Comparison of ENCODE assay signal across 8 cellular contexts in the genomic region with DNA sequence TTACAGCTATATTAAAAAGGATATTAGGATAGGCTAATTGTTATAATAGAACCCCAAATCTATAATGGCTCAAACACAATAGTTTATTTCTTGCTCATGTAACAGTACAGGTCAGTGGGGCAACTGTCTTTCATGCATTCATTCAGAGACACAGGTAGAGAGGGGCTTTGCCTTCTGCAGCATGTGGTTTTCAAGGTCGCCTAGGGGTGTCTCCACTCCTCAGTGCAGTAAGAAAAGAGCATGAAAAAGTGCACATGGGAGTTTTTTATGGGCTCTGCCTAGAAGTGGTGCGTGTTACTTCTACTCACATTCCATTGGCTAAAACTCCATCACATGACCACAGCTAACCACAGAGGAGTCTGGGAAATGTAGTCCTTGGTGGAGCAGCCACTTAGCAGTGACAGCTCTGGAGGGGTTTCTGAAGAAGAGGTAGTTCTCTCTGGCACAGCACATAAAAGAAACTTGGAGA. TPM values are rescaled to one million over a fixed set of nuclear protein-coding genes. Genes with fewer than 3 reads are reported as not detected.
DNase-seq lines count a peak whose midpoint lies in the region; ATAC-seq and TF ChIP-seq lines count a peak whose summit lies in the region.

No MANE protein-coding gene starts in this region.

- no peaks in the 10 kb centered on the region for H3K27me3 ChIP-seq in liver (ENCODE audit: control insufficient read depth in 4 of 4, insufficient read depth in 4 of 4, low read length in 3 of 4)

- H3K36me3 Mint-ChIP-seq in chondrocyte (ENCODE audit: low read depth): peaks cover 9% of the 10 kb centered on the region

- peaks cover 54% of the 10 kb centered on the region for H3K4me1 Mint-ChIP-seq in chondrocyte (ENCODE audit: low read depth)

- no peaks in the 10 kb centered on the region for H3K9me3 Mint-ChIP-seq in chondrocyte (ENCODE audit: low read depth)

- 30% methylated on average over 2 of the region's 2 CpGs for WGBS in liver

- ATAC-seq in GM18505 (IDR thresholded peaks at IDR 0.05; ENCODE audit: unreplicated experiment) (peak; percentile 85), HG02938 (IDR thresholded peaks at IDR 0.05; ENCODE audit: unreplicated experiment) (peak; percentile 90)

- TF ChIP-seq CTCF in VCaP (conservative IDR thresholded peaks at IDR 0.05): no peak
- TF ChIP-seq CTCF in chondrocyte (IDR thresholded peaks at IDR 0.05): peak; percentile 59
- peak; percentile 36 for TF ChIP-seq CTCF in liver (IDR thresholded peaks at IDR 0.05; ENCODE audit: low read depth, low read length, missing input control)

- TF ChIP-seq RAD21 in liver (IDR thresholded peaks at IDR 0.05): peak; percentile 61 to 77

- H3K36me3 ChIP-seq in liver (ENCODE audit: control insufficient read depth in 4 of 4, insufficient read depth in 3 of 4, low read depth in 1 of 4, low read length in 3 of 4): no peaks in the 10 kb centered on the region

- H3K27me3 Mint-ChIP-seq in chondrocyte (ENCODE audit: low read depth): no peaks in the 10 kb centered on the region

- no peaks in the 10 kb centered on the region for H3K9me3 ChIP-seq in liver (ENCODE audit: control insufficient read depth in 4 of 4, low read length in 3 of 4)

- H3K4me3 ChIP-seq in liver (ENCODE audit: low read depth in 1 of 3, low read length in 3 of 3): no peak overlapping the region

- peak; percentile 60 for DNase-seq in ACHN
- DNase-seq in NCI-H1930 (lab: John Stamatoyannopoulos, UW): peak; percentile 25 to 42
- DNase-seq in chondrocyte (ENCODE audit: low spot score): no peak
- DNase-seq in stimulated activated CD8-positive, alpha-beta memory T cell treated with anti-CD3 and anti-CD28 coated beads, Interleukin-12 subunit alpha, Interleukin-12 subunit beta, amount 100 ng/mL, for 24 hours (ENCODE audit: extremely low read depth): peak; percentile 21

- peak overlapping the region; percentile 100 for H3K27ac Mint-ChIP-seq in chondrocyte (ENCODE audit: unreplicated experiment)

- in situ Hi-C loops in ACHN (cut with HindIII; ENCODE audit: low pct_ligation_motif_present, low pct_unique_long_range_greater_than_20kb, low sequenced_read_pairs): no loop called here

- H3K27ac ChIP-seq in VCaP (peak overlapping the region; percentile 58), liver (ENCODE audit: low read depth in 1 of 2, low read length in 2 of 2) (no peak overlapping the region)

- H3K9ac ChIP-seq in liver (ENCODE audit: low read depth in 1 of 2, low read length in 2 of 2): no peak overlapping the region

- no peak for TF ChIP-seq POLR2A in GM18505 (IDR thresholded peaks at IDR 0.05; ENCODE audit: borderline replicate concordance, extremely low read depth, insufficient read depth, insufficient read length)

- H3K4me3 Mint-ChIP-seq in chondrocyte (ENCODE audit: unreplicated experiment): peak overlapping the region; percentile 79

- H3K4me1 ChIP-seq in liver (ENCODE audit: control insufficient read depth in 4 of 4, insufficient read depth in 4 of 4, low read length in 3 of 4): peaks cover 0 to 3% (median 0%) of the 10 kb centered on the region in 4 donors

TF ChIP-seq in liver, 16 proteins besides CTCF, POLR2A, EP300 and RAD21:
- TF ChIP-seq JUND (IDR thresholded peaks at IDR 0.05) (no peak), YY1 (IDR thresholded peaks at IDR 0.05) (no peak), FOXA2 (IDR thresholded peaks at IDR 0.05) (no peak), SP1 (IDR thresholded peaks at IDR 0.05) (peak; percentile 15)
- TF ChIP-seq, protein P1, sequence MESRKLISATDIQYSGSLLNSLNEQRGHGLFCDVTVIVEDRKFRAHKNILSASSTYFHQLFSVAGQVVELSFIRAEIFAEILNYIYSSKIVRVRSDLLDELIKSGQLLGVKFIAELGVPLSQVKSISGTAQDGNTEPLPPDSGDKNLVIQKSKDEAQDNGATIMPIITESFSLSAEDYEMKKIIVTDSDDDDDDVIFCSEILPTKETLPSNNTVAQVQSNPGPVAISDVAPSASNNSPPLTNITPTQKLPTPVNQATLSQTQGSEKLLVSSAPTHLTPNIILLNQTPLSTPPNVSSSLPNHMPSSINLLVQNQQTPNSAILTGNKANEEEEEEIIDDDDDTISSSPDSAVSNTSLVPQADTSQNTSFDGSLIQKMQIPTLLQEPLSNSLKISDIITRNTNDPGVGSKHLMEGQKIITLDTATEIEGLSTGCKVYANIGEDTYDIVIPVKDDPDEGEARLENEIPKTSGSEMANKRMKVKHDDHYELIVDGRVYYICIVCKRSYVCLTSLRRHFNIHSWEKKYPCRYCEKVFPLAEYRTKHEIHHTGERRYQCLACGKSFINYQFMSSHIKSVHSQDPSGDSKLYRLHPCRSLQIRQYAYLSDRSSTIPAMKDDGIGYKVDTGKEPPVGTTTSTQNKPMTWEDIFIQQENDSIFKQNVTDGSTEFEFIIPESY (IDR thresholded peaks at IDR 0.05): no peak
- TF ChIP-seq, protein P2, sequence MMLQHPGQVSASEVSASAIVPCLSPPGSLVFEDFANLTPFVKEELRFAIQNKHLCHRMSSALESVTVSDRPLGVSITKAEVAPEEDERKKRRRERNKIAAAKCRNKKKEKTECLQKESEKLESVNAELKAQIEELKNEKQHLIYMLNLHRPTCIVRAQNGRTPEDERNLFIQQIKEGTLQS (IDR thresholded peaks at IDR 0.05): no peak

RNA-seq across cellular contexts. Expression of gene ZBTB38, which starts 1.8 kb away (rescaled TPM):
- total RNA-seq in chondrocyte (50.4 to 71.1 TPM (median 64.6 TPM) in 3 replicates), liver (10 to 100 TPM; 19.8 to 57.3 TPM)
- 10 to 100 TPM in 1 of 2 donors, 1 to 10 TPM in 1; 9.5 to 19.2 TPM for polyA plus RNA-seq in liver
